In the genomic region with DNA sequence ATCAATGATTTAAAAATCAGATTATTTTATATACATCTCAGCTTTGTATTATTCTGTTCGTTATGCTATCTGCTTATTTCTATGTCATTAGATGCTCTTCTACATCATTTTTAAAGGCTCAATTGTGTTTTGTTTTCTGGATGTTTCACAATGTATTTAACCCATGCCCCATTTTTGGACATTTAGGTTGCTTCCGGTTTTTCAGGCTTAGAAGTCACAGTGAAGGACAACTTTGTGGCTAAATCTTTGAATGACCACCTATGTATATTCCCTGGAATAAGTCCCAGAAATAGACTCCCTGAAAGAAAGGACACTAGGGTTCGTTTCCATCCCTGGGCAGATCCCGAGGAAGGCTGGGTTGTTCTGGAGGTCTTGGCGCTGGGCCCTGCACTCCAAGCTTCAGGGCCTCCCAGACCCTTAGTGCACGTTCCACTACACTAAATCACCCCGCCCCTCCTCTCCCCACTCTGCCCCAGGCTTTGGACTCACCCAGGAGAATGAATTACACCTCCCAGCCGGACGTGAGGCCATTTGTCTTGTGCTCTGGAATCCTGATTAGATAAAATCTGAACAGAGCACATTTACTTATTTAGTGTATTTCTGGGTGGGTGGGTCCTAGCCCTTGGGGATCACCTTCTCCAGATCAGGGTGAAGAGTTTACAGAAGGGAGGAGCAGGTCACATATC, we compare ENCODE assay signal across 1 cellular context.
TF ChIP-seq lines count a peak whose summit lies in the region.

No MANE protein-coding gene starts in this region.

TF ChIP-seq in K562, 482 proteins besides CTCF, POLR2A, EP300 and RAD21 (continued from another document):
- TF ChIP-seq, protein P1, sequence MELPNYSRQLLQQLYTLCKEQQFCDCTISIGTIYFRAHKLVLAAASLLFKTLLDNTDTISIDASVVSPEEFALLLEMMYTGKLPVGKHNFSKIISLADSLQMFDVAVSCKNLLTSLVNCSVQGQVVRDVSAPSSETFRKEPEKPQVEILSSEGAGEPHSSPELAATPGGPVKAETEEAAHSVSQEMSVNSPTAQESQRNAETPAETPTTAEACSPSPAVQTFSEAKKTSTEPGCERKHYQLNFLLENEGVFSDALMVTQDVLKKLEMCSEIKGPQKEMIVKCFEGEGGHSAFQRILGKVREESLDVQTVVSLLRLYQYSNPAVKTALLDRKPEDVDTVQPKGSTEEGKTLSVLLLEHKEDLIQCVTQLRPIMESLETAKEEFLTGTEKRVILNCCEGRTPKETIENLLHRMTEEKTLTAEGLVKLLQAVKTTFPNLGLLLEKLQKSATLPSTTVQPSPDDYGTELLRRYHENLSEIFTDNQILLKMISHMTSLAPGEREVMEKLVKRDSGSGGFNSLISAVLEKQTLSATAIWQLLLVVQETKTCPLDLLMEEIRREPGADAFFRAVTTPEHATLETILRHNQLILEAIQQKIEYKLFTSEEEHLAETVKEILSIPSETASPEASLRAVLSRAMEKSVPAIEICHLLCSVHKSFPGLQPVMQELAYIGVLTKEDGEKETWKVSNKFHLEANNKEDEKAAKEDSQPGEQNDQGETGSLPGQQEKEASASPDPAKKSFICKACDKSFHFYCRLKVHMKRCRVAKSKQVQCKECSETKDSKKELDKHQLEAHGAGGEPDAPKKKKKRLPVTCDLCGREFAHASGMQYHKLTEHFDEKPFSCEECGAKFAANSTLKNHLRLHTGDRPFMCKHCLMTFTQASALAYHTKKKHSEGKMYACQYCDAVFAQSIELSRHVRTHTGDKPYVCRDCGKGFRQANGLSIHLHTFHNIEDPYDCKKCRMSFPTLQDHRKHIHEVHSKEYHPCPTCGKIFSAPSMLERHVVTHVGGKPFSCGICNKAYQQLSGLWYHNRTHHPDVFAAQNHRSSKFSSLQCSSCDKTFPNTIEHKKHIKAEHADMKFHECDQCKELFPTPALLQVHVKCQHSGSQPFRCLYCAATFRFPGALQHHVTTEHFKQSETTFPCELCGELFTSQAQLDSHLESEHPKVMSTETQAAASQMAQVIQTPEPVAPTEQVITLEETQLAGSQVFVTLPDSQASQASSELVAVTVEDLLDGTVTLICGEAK (IDR thresholded peaks at IDR 0.05): no peak
- TF ChIP-seq, protein P1 (CRISPR knock-in tag; IDR thresholded peaks at IDR 0.05): no peak
- TF ChIP-seq MYC (IDR thresholded peaks at IDR 0.05; ENCODE audit: low read depth, low read length) (0 out of 2 replicates have a peak, but pooled peaks have one; percentile 43), MYC (CRISPR knock-in tag; IDR thresholded peaks at IDR 0.05; ENCODE audit: borderline replicate concordance, low read depth) (no peak), ATF7 (IDR thresholded peaks at IDR 0.05) (peak; percentile 35; the same call in 1 of the 2 replicates), TAL1 (IDR thresholded peaks at IDR 0.05) (peak; percentile 4; the same call in 1 of the 2 replicates), DACH1 (IDR thresholded peaks at IDR 0.05; ENCODE audit: partially characterized antibody) (no peak), ZC3H11A (IDR thresholded peaks at IDR 0.05; ENCODE audit: low read depth, low read length) (no peak), VEZF1 (CRISPR knock-in tag; IDR thresholded peaks at IDR 0.05) (peak; percentile 44), RCOR1 (IDR thresholded peaks at IDR 0.05; ENCODE audit: borderline replicate concordance in 1 of 2, low read depth in 2 of 2, low read length in 2 of 2) (peak in 1 of 2 experiments; percentile 47; a peak in 1 of 4 replicates), MEIS2 (IDR thresholded peaks at IDR 0.05; ENCODE audit: partially characterized antibody) (peak; percentile 80), ZFP30 (CRISPR knock-in tag; IDR thresholded peaks at IDR 0.05; ENCODE audit: borderline replicate concordance) (no peak), JUND (IDR thresholded peaks at IDR 0.05; ENCODE audit: borderline replicate concordance, low read depth, low read length) (0 out of 2 replicates have a peak, but pooled peaks have one; percentile 28), JUND (tag; IDR thresholded peaks at IDR 0.05; ENCODE audit: borderline replicate concordance, low read depth, low read length) (no peak; the same call in 2 of the 3 replicates), SRF (CRISPR knock-in tag; IDR thresholded peaks at IDR 0.05) (peak in 1 of 2 experiments; percentile 92; a peak in 2 of 4 replicates), DPF2 (IDR thresholded peaks at IDR 0.05) (peak; percentile 39; the same call in 1 of the 2 replicates), ZNF324 (CRISPR knock-in tag; IDR thresholded peaks at IDR 0.05) (no peak), ARID1B (IDR thresholded peaks at IDR 0.05) (peak; percentile 48; the same call in 1 of the 2 replicates), PCBP2 (IDR thresholded peaks at IDR 0.05; ENCODE audit: low read depth, low read length, poor library complexity, severe bottlenecking) (no peak), PKNOX1 (IDR thresholded peaks at IDR 0.05) (peak; percentile 55), ZFX (CRISPR knock-in tag; IDR thresholded peaks at IDR 0.05) (no peak)
- TF ChIP-seq, protein P2, sequence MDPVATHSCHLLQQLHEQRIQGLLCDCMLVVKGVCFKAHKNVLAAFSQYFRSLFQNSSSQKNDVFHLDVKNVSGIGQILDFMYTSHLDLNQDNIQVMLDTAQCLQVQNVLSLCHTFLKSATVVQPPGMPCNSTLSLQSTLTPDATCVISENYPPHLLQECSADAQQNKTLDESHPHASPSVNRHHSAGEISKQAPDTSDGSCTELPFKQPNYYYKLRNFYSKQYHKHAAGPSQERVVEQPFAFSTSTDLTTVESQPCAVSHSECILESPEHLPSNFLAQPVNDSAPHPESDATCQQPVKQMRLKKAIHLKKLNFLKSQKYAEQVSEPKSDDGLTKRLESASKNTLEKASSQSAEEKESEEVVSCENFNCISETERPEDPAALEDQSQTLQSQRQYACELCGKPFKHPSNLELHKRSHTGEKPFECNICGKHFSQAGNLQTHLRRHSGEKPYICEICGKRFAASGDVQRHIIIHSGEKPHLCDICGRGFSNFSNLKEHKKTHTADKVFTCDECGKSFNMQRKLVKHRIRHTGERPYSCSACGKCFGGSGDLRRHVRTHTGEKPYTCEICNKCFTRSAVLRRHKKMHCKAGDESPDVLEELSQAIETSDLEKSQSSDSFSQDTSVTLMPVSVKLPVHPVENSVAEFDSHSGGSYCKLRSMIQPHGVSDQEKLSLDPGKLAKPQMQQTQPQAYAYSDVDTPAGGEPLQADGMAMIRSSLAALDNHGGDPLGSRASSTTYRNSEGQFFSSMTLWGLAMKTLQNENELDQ (CRISPR knock-in tag; IDR thresholded peaks at IDR 0.05; ENCODE audit: borderline replicate concordance): no peak
- TF ChIP-seq, protein P3, sequence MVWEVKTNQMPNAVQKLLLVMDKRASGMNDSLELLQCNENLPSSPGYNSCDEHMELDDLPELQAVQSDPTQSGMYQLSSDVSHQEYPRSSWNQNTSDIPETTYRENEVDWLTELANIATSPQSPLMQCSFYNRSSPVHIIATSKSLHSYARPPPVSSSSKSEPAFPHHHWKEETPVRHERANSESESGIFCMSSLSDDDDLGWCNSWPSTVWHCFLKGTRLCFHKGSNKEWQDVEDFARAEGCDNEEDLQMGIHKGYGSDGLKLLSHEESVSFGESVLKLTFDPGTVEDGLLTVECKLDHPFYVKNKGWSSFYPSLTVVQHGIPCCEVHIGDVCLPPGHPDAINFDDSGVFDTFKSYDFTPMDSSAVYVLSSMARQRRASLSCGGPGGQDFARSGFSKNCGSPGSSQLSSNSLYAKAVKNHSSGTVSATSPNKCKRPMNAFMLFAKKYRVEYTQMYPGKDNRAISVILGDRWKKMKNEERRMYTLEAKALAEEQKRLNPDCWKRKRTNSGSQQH (CRISPR knock-in tag; IDR thresholded peaks at IDR 0.05): no peak
- TF ChIP-seq, protein P4, sequence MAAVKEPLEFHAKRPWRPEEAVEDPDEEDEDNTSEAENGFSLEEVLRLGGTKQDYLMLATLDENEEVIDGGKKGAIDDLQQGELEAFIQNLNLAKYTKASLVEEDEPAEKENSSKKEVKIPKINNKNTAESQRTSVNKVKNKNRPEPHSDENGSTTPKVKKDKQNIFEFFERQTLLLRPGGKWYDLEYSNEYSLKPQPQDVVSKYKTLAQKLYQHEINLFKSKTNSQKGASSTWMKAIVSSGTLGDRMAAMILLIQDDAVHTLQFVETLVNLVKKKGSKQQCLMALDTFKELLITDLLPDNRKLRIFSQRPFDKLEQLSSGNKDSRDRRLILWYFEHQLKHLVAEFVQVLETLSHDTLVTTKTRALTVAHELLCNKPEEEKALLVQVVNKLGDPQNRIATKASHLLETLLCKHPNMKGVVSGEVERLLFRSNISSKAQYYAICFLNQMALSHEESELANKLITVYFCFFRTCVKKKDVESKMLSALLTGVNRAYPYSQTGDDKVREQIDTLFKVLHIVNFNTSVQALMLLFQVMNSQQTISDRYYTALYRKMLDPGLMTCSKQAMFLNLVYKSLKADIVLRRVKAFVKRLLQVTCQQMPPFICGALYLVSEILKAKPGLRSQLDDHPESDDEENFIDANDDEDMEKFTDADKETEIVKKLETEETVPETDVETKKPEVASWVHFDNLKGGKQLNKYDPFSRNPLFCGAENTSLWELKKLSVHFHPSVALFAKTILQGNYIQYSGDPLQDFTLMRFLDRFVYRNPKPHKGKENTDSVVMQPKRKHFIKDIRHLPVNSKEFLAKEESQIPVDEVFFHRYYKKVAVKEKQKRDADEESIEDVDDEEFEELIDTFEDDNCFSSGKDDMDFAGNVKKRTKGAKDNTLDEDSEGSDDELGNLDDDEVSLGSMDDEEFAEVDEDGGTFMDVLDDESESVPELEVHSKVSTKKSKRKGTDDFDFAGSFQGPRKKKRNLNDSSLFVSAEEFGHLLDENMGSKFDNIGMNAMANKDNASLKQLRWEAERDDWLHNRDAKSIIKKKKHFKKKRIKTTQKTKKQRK (IDR thresholded peaks at IDR 0.05; ENCODE audit: borderline replicate concordance, low read depth, low read length): no peak
- TF ChIP-seq, protein P5, sequence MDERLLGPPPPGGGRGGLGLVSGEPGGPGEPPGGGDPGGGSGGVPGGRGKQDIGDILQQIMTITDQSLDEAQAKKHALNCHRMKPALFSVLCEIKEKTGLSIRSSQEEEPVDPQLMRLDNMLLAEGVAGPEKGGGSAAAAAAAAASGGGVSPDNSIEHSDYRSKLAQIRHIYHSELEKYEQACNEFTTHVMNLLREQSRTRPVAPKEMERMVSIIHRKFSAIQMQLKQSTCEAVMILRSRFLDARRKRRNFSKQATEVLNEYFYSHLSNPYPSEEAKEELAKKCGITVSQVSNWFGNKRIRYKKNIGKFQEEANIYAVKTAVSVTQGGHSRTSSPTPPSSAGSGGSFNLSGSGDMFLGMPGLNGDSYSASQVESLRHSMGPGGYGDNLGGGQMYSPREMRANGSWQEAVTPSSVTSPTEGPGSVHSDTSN (CRISPR knock-in tag; IDR thresholded peaks at IDR 0.05; ENCODE audit: low read depth): no peak
- TF ChIP-seq, protein P5 (tag; conservative IDR thresholded peaks at IDR 0.05; ENCODE audit: low read depth): peak; percentile 73
